Comparison of ENCODE assay signal across 8 cellular contexts in the genomic region with DNA sequence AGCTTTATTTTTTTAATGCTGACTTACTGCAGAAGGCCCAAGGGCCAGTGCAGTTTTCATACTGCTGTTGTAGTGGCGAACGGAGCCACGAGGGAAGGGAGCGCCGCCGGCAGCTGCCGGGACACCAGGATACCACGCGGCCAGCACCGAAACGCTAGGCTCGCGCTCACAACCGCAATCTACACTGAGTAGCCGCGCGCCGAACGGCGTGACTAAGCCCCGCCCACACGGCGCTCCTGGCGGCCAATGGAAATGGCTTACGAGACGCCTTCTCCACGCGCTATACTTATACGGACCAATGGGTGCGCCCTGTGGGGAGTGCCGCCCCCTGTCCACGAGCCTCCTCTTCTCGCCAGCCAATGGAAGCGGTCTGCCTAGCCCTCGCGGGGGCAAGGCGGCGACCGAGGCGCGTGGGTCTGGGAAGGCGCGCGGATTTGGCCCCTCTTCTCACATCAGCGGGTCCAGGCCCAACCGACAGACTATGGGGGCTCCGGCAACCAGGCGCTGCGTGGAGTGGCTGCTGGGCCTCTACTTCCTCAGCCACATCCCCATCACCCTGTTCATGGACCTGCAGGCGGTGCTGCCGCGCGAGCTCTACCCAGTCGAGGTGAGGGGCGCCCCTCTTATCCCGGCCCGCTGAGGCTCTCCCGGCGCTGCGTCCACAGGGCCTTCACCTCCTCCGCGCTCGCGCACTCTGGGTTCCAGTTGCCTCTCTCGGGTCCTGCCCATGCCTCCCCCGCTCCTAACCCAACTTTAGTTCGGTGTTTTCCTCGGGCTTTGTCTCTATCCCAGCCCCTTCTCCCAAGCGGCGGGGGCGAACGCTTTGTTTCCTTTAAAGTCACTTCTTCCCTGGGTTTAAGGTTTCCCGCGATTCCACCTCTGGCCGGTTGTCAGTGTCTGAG. TPM values are rescaled to one million over a fixed set of nuclear protein-coding genes. Genes with fewer than 3 reads are reported as not detected.
A peak's percentile ranks its signal among the peaks of the same experiment; 100 is the strongest.
DNase-seq lines count a peak whose midpoint lies in the region; ATAC-seq and TF ChIP-seq lines count a peak whose summit lies in the region.

TMEM97 (plus strand) TSS at position 442 of the 902 bp plus-strand sequence; CDS start at position 482, 40 bp downstream.

- H3K4me2 ChIP-seq in PC-3 (ENCODE audit: low read length) = peak within 1 kb of the TSS; percentile 86

- DNase-seq in DMS79 (lab: John Stamatoyannopoulos, UW) = peak; percentile 95
- DNase-seq in Jurkat, Clone E6-1 (ENCODE audit: low read depth, low spot score) = peak; percentile 97
- peak; percentile 94 for DNase-seq in PC-3
- DNase-seq in activated T-cell treated with anti-CD3 and anti-CD28 coated beads for 4 hours = peak; percentile 91
- peak; percentile 69 for DNase-seq in epithelial cell of proximal tubule (ENCODE audit: low read depth)
- DNase-seq in stimulated activated CD8-positive, alpha-beta memory T cell treated with anti-CD3 and anti-CD28 coated beads, Interleukin-4, amount 100 ng/mL, for 4 hours (ENCODE audit: low read depth in 2 of 2, low spot score in 1 of 2) = peak; percentile 87 to 92

- H3K79me2 ChIP-seq in PC-3 (ENCODE audit: low read length) = peaks cover 49% of the 10 kb centered on the region

- peaks cover 44% of the 10 kb centered on the region for H3K4me1 ChIP-seq in PC-3 (ENCODE audit: insufficient read depth, low read length)
- H3K4me1 ChIP-seq in mucosa of rectum (ENCODE audit: control insufficient read depth in 2 of 2, insufficient read depth in 2 of 2, low read length in 2 of 2) = peaks cover 7 to 23% of the 10 kb centered on the region in 2 donors

- H3F3A ChIP-seq in PC-3 (ENCODE audit: low read length, unreplicated experiment) = no peaks in the 10 kb centered on the region

- no peaks in the 10 kb centered on the region for H3K9me2 ChIP-seq in PC-3 (replicated peaks; ENCODE audit: low read length)

- CTCF ChIA-PET in PC-3 (lab: Charles Lee) = interaction anchor here (0.5 kb wide), 1 partner anchor 10 kb away, joined by 4 read pairs; no protein-coding TSS in a partner anchor

- peak within 1 kb of the TSS; percentile 92 for H2AFZ ChIP-seq in PC-3 (ENCODE audit: low read length)

- H3K4me3 ChIP-seq in Jurkat, Clone E6-1 (ENCODE audit: low read length) = peak within 1 kb of the TSS; percentile 95
- H3K4me3 ChIP-seq in PC-3 (ENCODE audit: low read length) = peak within 1 kb of the TSS; percentile 73
- H3K4me3 ChIP-seq in epithelial cell of proximal tubule (ENCODE audit: low read depth, low read length) = peak within 1 kb of the TSS; percentile 78
- peak within 1 kb of the TSS; percentile 70 to 83 for H3K4me3 ChIP-seq in mucosa of rectum (ENCODE audit: low read length in 2 of 2)

- H3K27ac ChIP-seq in PC-3 (ENCODE audit: low read length) (peak within 1 kb of the TSS; percentile 5; the same call in 1 of the 2 replicates), mucosa of rectum (ENCODE audit: low read depth in 2 of 2, low read length in 2 of 2) (peak within 1 kb of the TSS; percentile 44 to 48)

- no peaks in the 10 kb centered on the region for H3K9me3 ChIP-seq in PC-3 (ENCODE audit: low read length)
- H3K9me3 ChIP-seq in mucosa of rectum (ENCODE audit: control insufficient read depth in 2 of 2, low read length in 2 of 2) = no peaks in the 10 kb centered on the region

- intact Hi-C loops in PC-3 (cut with micrococcal nuclease) = loop anchor here (10.0 kb wide), 1 partner anchor 64 kb away; no protein-coding TSS in a partner anchor

- ATAC-seq in GM21717 (IDR thresholded peaks at IDR 0.05; ENCODE audit: unreplicated experiment) (peak; percentile 92), PC-3 (peak; percentile 97)

- POLR2A ChIA-PET in PC-3 (lab: Charles Lee; ENCODE audit: unreplicated experiment) = interaction anchor here (0.6 kb wide), 2 partner anchors 41 to 426 kb away, joined by 3 read pairs; partner anchors contain the start of gene LYRM9

- TF ChIP-seq CTCF in PC-3 (conservative IDR thresholded peaks at IDR 0.05; ENCODE audit: low read depth, low read length) (0 out of 2 replicates have a peak, but pooled peaks have one; percentile 9), epithelial cell of proximal tubule (conservative IDR thresholded peaks at IDR 0.05; ENCODE audit: low read depth, low read length) (no peak)

- H3K36me3 ChIP-seq in PC-3 (ENCODE audit: low read depth, low read length) = no peaks in the 10 kb centered on the region
- no peaks in the 10 kb centered on the region for H3K36me3 ChIP-seq in mucosa of rectum (ENCODE audit: control insufficient read depth in 2 of 2, insufficient read depth in 2 of 2, low read length in 2 of 2)

- H3K9ac ChIP-seq in PC-3 (ENCODE audit: low read length) (peak within 1 kb of the TSS; percentile 82), mucosa of rectum (ENCODE audit: low read depth in 1 of 2, low read length in 2 of 2) (peak within 1 kb of the TSS; percentile 53 to 77)

- H4K20me1 ChIP-seq in PC-3 (ENCODE audit: low read length) = no peaks in the 10 kb centered on the region

- no TSS peak for BruUV-seq in PC-3 (replicated peaks; lab: Mats Ljungman, UMichigan)

- H3K27me3 ChIP-seq in PC-3 (ENCODE audit: low read length) (no peaks in the 10 kb centered on the region), mucosa of rectum (ENCODE audit: control insufficient read depth in 2 of 2, insufficient read depth in 2 of 2, low read length in 2 of 2) (no peaks in the 10 kb centered on the region)

RNA-seq across cellular contexts. Expression of gene TMEM97, which starts in this region (rescaled TPM):
- 109 TPM for polyA plus RNA-seq in Jurkat, Clone E6-1 (2012; ENCODE audit: insufficient read depth, insufficient read length)
- total RNA-seq in PC-3 (2014; rRNA removed) (30.3 and 40.5 TPM in 2 replicates), epithelial cell of proximal tubule (28.5 and 69.8 TPM in 2 replicates)

Comparison
In these comparisons a context has a peak if more than half of its experiments do, and no peak if none do; other contexts are left out.
1. Peak in every context shown above with its lines: DNase-seq, ATAC-seq, H3K4me3 ChIP-seq and H3K27ac ChIP-seq.